In the genomic region with DNA sequence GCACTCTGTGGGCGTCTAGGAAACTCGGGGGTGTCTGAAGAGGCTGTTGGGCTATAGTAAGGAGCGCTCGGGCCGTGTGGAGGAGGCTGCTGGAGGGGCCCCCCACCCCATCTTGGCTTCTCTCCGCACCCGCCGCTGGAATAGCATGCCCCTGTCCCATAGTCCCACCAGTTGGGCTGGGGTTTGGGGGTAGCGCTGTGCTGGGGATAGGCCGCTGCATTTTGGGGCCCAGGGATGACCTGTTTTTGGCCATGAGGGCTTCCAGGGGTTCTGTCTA, we compare ENCODE assay signal across 10 cellular contexts. TPM values are rescaled to one million over a fixed set of nuclear protein-coding genes. Genes with fewer than 3 reads are reported as not detected.
A peak's percentile ranks its signal among the peaks of the same experiment; 100 is the strongest.
DNase-seq lines count a peak whose midpoint lies in the region; ATAC-seq and TF ChIP-seq lines count a peak whose summit lies in the region.
"Had no signal": no experiment of that assay in that cellular context is flagged by ENCODE, and none has a peak within 500 bp of the region (broad histone marks: within the 10 kb centered on the region; RNA-seq: fewer than 3 reads in every experiment).

No MANE protein-coding gene starts in this region.

- peaks cover 18% of the 10 kb centered on the region for H3K27me3 ChIP-seq in CD4-positive, CD25-positive, alpha-beta regulatory T cell (ENCODE audit: control insufficient read depth, insufficient read depth, low read length)
- H3K27me3 ChIP-seq in OCI-LY1 (ENCODE audit: insufficient read depth, low read length) (peaks cover 6% of the 10 kb centered on the region; the same call in 1 of the 2 replicates), duodenal mucosa (ENCODE audit: control insufficient read depth in 1 of 2, insufficient read depth in 2 of 2, low read length in 2 of 2) (peaks cover 41 to 49% of the 10 kb centered on the region in 2 donors)

- peaks cover 0 to 4% (median 0%) of the 10 kb centered on the region in 7 donors for H3K9me3 Mint-ChIP-seq in CD4-positive, CD25-positive, alpha-beta regulatory T cell
- no peaks in the 10 kb centered on the region for H3K9me3 Mint-ChIP-seq in neural crest cell

- no peaks in the 10 kb centered on the region for H3F3A ChIP-seq in OCI-LY1 (ENCODE audit: insufficient read depth, low read length)

- no peaks in the 10 kb centered on the region for H3K79me2 ChIP-seq in OCI-LY1 (ENCODE audit: insufficient read depth, low read length)

- H3K36me3 ChIP-seq in CD4-positive, CD25-positive, alpha-beta regulatory T cell (ENCODE audit: control insufficient read depth, insufficient read depth, low read length), result no peaks in the 10 kb centered on the region
- no peaks in the 10 kb centered on the region for H3K36me3 ChIP-seq in OCI-LY1 (ENCODE audit: insufficient read depth, low read length)
- no peaks in the 10 kb centered on the region for H3K36me3 ChIP-seq in duodenal mucosa (ENCODE audit: control insufficient read depth in 1 of 2, insufficient read depth in 2 of 2, low read length in 2 of 2)

- peak overlapping the region; percentile 30 to 84 (median 64) for H3K27ac Mint-ChIP-seq in CD4-positive, CD25-positive, alpha-beta regulatory T cell
- peak overlapping the region; percentile 76 for H3K27ac Mint-ChIP-seq in neural crest cell (ENCODE audit: unreplicated experiment)

- no peak for ATAC-seq in CD4-positive, CD25-positive, alpha-beta regulatory T cell (ENCODE audit: low read depth in 2 of 2)
- no peak for ATAC-seq in GM18519 (IDR thresholded peaks at IDR 0.05; ENCODE audit: low FRiP score, unreplicated experiment)

- DNase-seq in CD4-positive, CD25-positive, alpha-beta regulatory T cell, result no peak
- DNase-seq in neural crest cell (ENCODE audit: low read depth, low spot score), result no peak
- DNase-seq in NCI-H1092 treated with DMSO at 0.1 percent for 48 hours (lab: John Stamatoyannopoulos, UW), result no peak
- no peak for DNase-seq in H4 (ENCODE audit: low spot score)
- DNase-seq in inferior parietal cortex (ENCODE audit: extremely low spot score), result no peak

- TF ChIP-seq CTCF in OCI-LY1 (IDR thresholded peaks at IDR 0.05; ENCODE audit: low read length) (no peak), neural crest cell (conservative IDR thresholded peaks at IDR 0.05) (no peak)

- no peak overlapping the region for H2AFZ ChIP-seq in OCI-LY1 (ENCODE audit: low read length)

- no peaks in the 10 kb centered on the region for H3K9me2 ChIP-seq in OCI-LY1 (ENCODE audit: low read depth, low read length)

- peak overlapping the region; percentile 10; the same call in 1 of the 2 replicates for H3K9ac ChIP-seq in OCI-LY1 (ENCODE audit: low read length)
- H3K9ac ChIP-seq in duodenal mucosa (ENCODE audit: low read depth in 1 of 2, low read length in 2 of 2), result peak overlapping the region in 1 of 2 donors; percentile 0

- no peaks in the 10 kb centered on the region for H3K9me3 ChIP-seq in CD4-positive, CD25-positive, alpha-beta regulatory T cell (ENCODE audit: control insufficient read depth in 2 of 2, low read length in 2 of 2)
- no peaks in the 10 kb centered on the region for H3K9me3 ChIP-seq in OCI-LY1 (ENCODE audit: low read length)
- H3K9me3 ChIP-seq in duodenal mucosa (ENCODE audit: control insufficient read depth in 1 of 2, low read length in 2 of 2), result no peaks in the 10 kb centered on the region

- H3K27me3 Mint-ChIP-seq in CD4-positive, CD25-positive, alpha-beta regulatory T cell, result peaks cover 56% of the 10 kb centered on the region
- H3K27me3 Mint-ChIP-seq in neural crest cell (ENCODE audit: low read depth), result peaks cover 68% of the 10 kb centered on the region

- peaks cover 49% of the 10 kb centered on the region for H3K4me1 ChIP-seq in CD4-positive, CD25-positive, alpha-beta regulatory T cell (ENCODE audit: control insufficient read depth, insufficient read depth, low read length, poor library complexity, severe bottlenecking)
- H3K4me1 ChIP-seq in OCI-LY1 (ENCODE audit: insufficient read depth, low read length, severe bottlenecking), result peaks cover 46% of the 10 kb centered on the region
- peaks cover 47 to 51% of the 10 kb centered on the region in 2 donors for H3K4me1 ChIP-seq in duodenal mucosa (ENCODE audit: control insufficient read depth in 1 of 2, insufficient read depth in 2 of 2, low read length in 2 of 2)

- H3K4me3 ChIP-seq in CD4-positive, CD25-positive, alpha-beta regulatory T cell (ENCODE audit: low read depth, low read length), result no peak overlapping the region
- H3K4me3 ChIP-seq in OCI-LY1 (ENCODE audit: low read depth, low read length, poor library complexity, severe bottlenecking) (peak overlapping the region; percentile 52), duodenal mucosa (ENCODE audit: low read depth in 1 of 2, low read length in 2 of 2) (peak overlapping the region; percentile 22 to 44)

- H3K4me3 Mint-ChIP-seq in CD4-positive, CD25-positive, alpha-beta regulatory T cell, result peak overlapping the region; percentile 63 to 88 (median 79)
- H3K4me3 Mint-ChIP-seq in neural crest cell, result peak overlapping the region; percentile 91

- no peaks in the 10 kb centered on the region for H3K36me3 Mint-ChIP-seq in CD4-positive, CD25-positive, alpha-beta regulatory T cell
- H3K36me3 Mint-ChIP-seq in neural crest cell (ENCODE audit: low read depth), result no peaks in the 10 kb centered on the region

- H3K4me1 Mint-ChIP-seq in CD4-positive, CD25-positive, alpha-beta regulatory T cell, result peaks cover 0 to 48% (median 23%) of the 10 kb centered on the region in 4 donors
- peaks cover 42% of the 10 kb centered on the region for H3K4me1 Mint-ChIP-seq in neural crest cell

- H3K4me2 ChIP-seq in OCI-LY1 (ENCODE audit: low read length), result peak overlapping the region; percentile 59

- no peaks in the 10 kb centered on the region for H4K20me1 ChIP-seq in OCI-LY1 (ENCODE audit: insufficient read depth, low read length)

- H3K27ac ChIP-seq in CD4-positive, CD25-positive, alpha-beta regulatory T cell (ENCODE audit: insufficient read depth, low read length, poor library complexity, severe bottlenecking), result no peak overlapping the region
- H3K27ac ChIP-seq in OCI-LY1 (ENCODE audit: low read depth, low read length, poor library complexity, severe bottlenecking), result no peak overlapping the region
- no peak overlapping the region for H3K27ac ChIP-seq in duodenal mucosa (ENCODE audit: low read depth, low read length)

RNA-seq across cellular contexts. Expression of gene EFNA3, which starts 0.5 kb away (rescaled TPM):
- total RNA-seq in CD4-positive, CD25-positive, alpha-beta regulatory T cell, result 0.52 TPM
- polyA plus RNA-seq in CD4-positive, CD25-positive, alpha-beta regulatory T cell, result 1 to 10 TPM in 1 of 4 donors, under 1 TPM in 3; 0.42 to 1.2 (median 0.69) TPM
- 5.6 and 6.6 TPM in 2 replicates for total RNA-seq in neural crest cell
- total RNA-seq in H4 (2014; rRNA removed; shearing (Covaris generic)), result 7.5 and 9.5 TPM in 2 replicates

RNA-seq across cellular contexts. Expression of gene EFNA4, which starts 15.6 kb away (rescaled TPM):
- 6.1 TPM for total RNA-seq in CD4-positive, CD25-positive, alpha-beta regulatory T cell
- polyA plus RNA-seq in CD4-positive, CD25-positive, alpha-beta regulatory T cell, result 1 to 10 TPM; 2.5 to 5.9 (median 4.2) TPM
- 26.4 and 28.5 TPM in 2 replicates for total RNA-seq in neural crest cell
- total RNA-seq in H4 (2014; rRNA removed; shearing (Covaris generic)), result 24.4 and 26.9 TPM in 2 replicates

RNA-seq across cellular contexts. Expression of gene ADAM15, which starts 28.0 kb away (rescaled TPM):
- 31.5 TPM for total RNA-seq in CD4-positive, CD25-positive, alpha-beta regulatory T cell
- 10 to 100 TPM in 3 of 4 donors, 1 to 10 TPM in 1; 9.8 to 24.7 (median 17.2) TPM for polyA plus RNA-seq in CD4-positive, CD25-positive, alpha-beta regulatory T cell
- total RNA-seq in neural crest cell, result 82.2 and 85.1 TPM in 2 replicates
- total RNA-seq in H4 (2014; rRNA removed; shearing (Covaris generic)), result 51.8 and 64.3 TPM in 2 replicates

RNA-seq across cellular contexts. Expression of gene DCST1, which starts 45.5 kb away (rescaled TPM):
- 0.32 TPM for total RNA-seq in CD4-positive, CD25-positive, alpha-beta regulatory T cell
- polyA plus RNA-seq in CD4-positive, CD25-positive, alpha-beta regulatory T cell, result not detected
- total RNA-seq in neural crest cell, result not detected in 2 replicates
- not detected in 2 replicates for total RNA-seq in H4 (2014; rRNA removed; shearing (Covaris generic))
- total RNA-seq: left cardiac atrium had no signal

RNA-seq across cellular contexts. Expression of gene DCST2, which starts 45.6 kb away (rescaled TPM):
- total RNA-seq in CD4-positive, CD25-positive, alpha-beta regulatory T cell, result 1.4 TPM
- polyA plus RNA-seq in CD4-positive, CD25-positive, alpha-beta regulatory T cell, result not detected
- 1.3 and 3.4 TPM in 2 replicates for total RNA-seq in neural crest cell
- total RNA-seq in H4 (2014; rRNA removed; shearing (Covaris generic)), result not detected in 2 replicates
- total RNA-seq: temporal lobe had no signal
